ENCODE assay signal across 25 cellular contexts in genomic region chr1:95028954-95029353, GRCh38.
"Had no signal": no experiment of that assay in that cellular context is flagged by ENCODE, and none has a peak within 500 bp of the region (broad histone marks: within the 10 kb centered on the region; RNA-seq: fewer than 3 reads in every experiment).

No MANE protein-coding gene starts in this region.

- H3K9me3 Mint-ChIP-seq: stimulated activated memory B cell treated with anti-CD40 and anti-IgM and Interleukin-4, amounts not matched to agents 10 μg/mL and 1 μg/mL and 100 μg/mL, for 72 hours had no signal

- H3K4me1 ChIP-seq: left ventricle myocardium inferior, neural progenitor cell, parathyroid adenoma, right atrium auricular region, right lobe of liver, uterus had no signal

- H3K27ac Mint-ChIP-seq: immature natural killer cell; mesothelial cell of epicardium; naive B cell; natural killer cell; nephron progenitor cell; neural progenitor cell; stimulated activated memory B cell treated with anti-CD40 and anti-IgM and Interleukin-4, amounts not matched to agents 10 μg/mL and 1 μg/mL and 100 μg/mL, for 72 hours; stimulated activated naive CD8-positive, alpha-beta T cell treated with anti-CD3 and anti-CD28 coated beads, Interleukin-15, amount 100 ng/mL, for 72 hours; type B pancreatic cell had no signal

- H3K4me2 ChIP-seq: neural progenitor cell, smooth muscle cell had no signal

- FAIRE-seq: islet of Langerhans had no signal

- H3K27ac ChIP-seq: left ventricle myocardium inferior, neural progenitor cell, neutrophil, parathyroid adenoma, right atrium auricular region, right lobe of liver, tibial nerve, uterus had no signal

- DNase-seq: hypothalamus; immature natural killer cell; left ventricle myocardium inferior; mesendoderm; naive B cell; natural killer cell; nephron progenitor cell; occipital lobe; right lobe of liver; stimulated activated CD4-positive, alpha-beta T cell treated with anti-CD3 and anti-CD28 coated beads, Interleukin-4, amount 100 ng/mL, for 24 hours; stimulated activated naive CD4-positive, alpha-beta T cell treated with Interleukin-2 at 50 U/mL for 16 hours; stimulated activated naive CD8-positive, alpha-beta T cell treated with anti-CD3 and anti-CD28 coated beads, Interleukin-15, amount 100 ng/mL, for 72 hours; substantia nigra; uterus had no signal

- H3K27me3 Mint-ChIP-seq: naive B cell; stimulated activated memory B cell treated with anti-CD40 and anti-IgM and Interleukin-4, amounts not matched to agents 10 μg/mL and 1 μg/mL and 100 μg/mL, for 72 hours; stimulated activated naive CD8-positive, alpha-beta T cell treated with anti-CD3 and anti-CD28 coated beads, Interleukin-15, amount 100 ng/mL, for 72 hours; type B pancreatic cell had no signal

- H3K36me3 ChIP-seq: neural progenitor cell, neutrophil, uterus had no signal

- H3K36me3 Mint-ChIP-seq: natural killer cell had no signal

- H3K4me3 Mint-ChIP-seq: immature natural killer cell; mesothelial cell of epicardium; naive B cell; natural killer cell; nephron progenitor cell; neural progenitor cell; stimulated activated memory B cell treated with anti-CD40 and anti-IgM and Interleukin-4, amounts not matched to agents 10 μg/mL and 1 μg/mL and 100 μg/mL, for 72 hours; stimulated activated naive CD8-positive, alpha-beta T cell treated with anti-CD3 and anti-CD28 coated beads, Interleukin-15, amount 100 ng/mL, for 72 hours; type B pancreatic cell had no signal

- H3K79me2 ChIP-seq: parathyroid adenoma had no signal

- H2AFZ ChIP-seq: neural progenitor cell, parathyroid adenoma had no signal

- ATAC-seq: natural killer cell; right lobe of liver; stimulated activated memory B cell treated with anti-CD40 and anti-IgM and Interleukin-4, amounts not matched to agents 10 μg/mL and 1 μg/mL and 100 μg/mL, for 72 hours; stimulated activated naive CD8-positive, alpha-beta T cell treated with anti-CD3 and anti-CD28 coated beads, Interleukin-15, amount 100 ng/mL, for 72 hours had no signal

- H3K4me3 ChIP-seq: left ventricle myocardium inferior, lung, neural progenitor cell, right atrium auricular region, right lobe of liver, smooth muscle cell, tibial nerve, uterus had no signal

- H3K9ac ChIP-seq: neural progenitor cell, parathyroid adenoma had no signal

- H3K27me3 ChIP-seq: neural progenitor cell, neutrophil, right atrium auricular region, right lobe of liver, tibial nerve, uterus had no signal

- H3K4me1 Mint-ChIP-seq: immature natural killer cell; mesothelial cell of epicardium; naive B cell; natural killer cell; nephron progenitor cell; stimulated activated memory B cell treated with anti-CD40 and anti-IgM and Interleukin-4, amounts not matched to agents 10 μg/mL and 1 μg/mL and 100 μg/mL, for 72 hours; stimulated activated naive CD8-positive, alpha-beta T cell treated with anti-CD3 and anti-CD28 coated beads, Interleukin-15, amount 100 ng/mL, for 72 hours had no signal

- H3K9me3 ChIP-seq: neutrophil, right lobe of liver, uterus had no signal
